Comparison of ENCODE assay signal across 8 cellular contexts in genomic region chr7:100427762-100428198, GRCh38. TPM values are rescaled to one million over a fixed set of nuclear protein-coding genes. Genes with fewer than 3 reads are reported as not detected.
A peak's percentile ranks its signal among the peaks of the same experiment; 100 is the strongest.
DNase-seq lines count a peak whose midpoint lies in the region; ATAC-seq, FAIRE-seq and TF ChIP-seq lines count a peak whose summit lies in the region.

No MANE protein-coding gene starts in this region.

- H3K36me3 ChIP-seq in HCT116 (ENCODE audit: control insufficient read depth in 1 of 2, insufficient read depth in 2 of 2, low read length in 2 of 2) (peaks cover 0 to 17% of the 10 kb centered on the region in 2 experiments; a peak in 1 of 4 replicates), skeletal muscle satellite cell (ENCODE audit: insufficient read depth, low read length) (peaks cover 24% of the 10 kb centered on the region)

- H3K27ac Mint-ChIP-seq in activated CD8-positive, alpha-beta T cell treated with anti-CD3 and anti-CD28 coated beads, Interleukin-2, amount 10 ng/mL, durations not matched to agents 7 days and 5 days, result peak overlapping the region; percentile 100

- TF ChIP-seq CTCF in HCT116 (IDR thresholded peaks at IDR 0.05 in 2 of 3, conservative IDR thresholded peaks at IDR 0.05 in 1 of 3; ENCODE audit: borderline replicate concordance in 1 of 3, insufficient read depth in 1 of 3, low read depth in 2 of 3, low read length in 2 of 3) (no peak), GM10266 (IDR thresholded peaks at IDR 0.05; ENCODE audit: control insufficient read depth, insufficient read depth, low read depth, missing control alignments) (no peak)

- no peaks in the 10 kb centered on the region for H3K9me2 ChIP-seq in HCT116 (ENCODE audit: insufficient read depth)

- H3K27ac ChIP-seq in HCT116 (ENCODE audit: low read depth, low read length), result peak overlapping the region; percentile 99

- H3K4me1 ChIP-seq in HCT116 (ENCODE audit: control insufficient read depth in 1 of 2, insufficient read depth in 2 of 2, low read length in 2 of 2) (peaks cover 0 to 42% of the 10 kb centered on the region in 2 experiments), skeletal muscle satellite cell (ENCODE audit: control insufficient read depth, insufficient read depth, low read length) (peaks cover 28% of the 10 kb centered on the region)

- RAD21 ChIA-PET in HCT116 (lab: Charles Lee; ENCODE audit: low non-redundant PET in 1 of 2, low total read pairs in 2 of 2, uncharacterized antibody in 2 of 2, unreplicated experiment in 2 of 2), result no interaction called here

- FAIRE-seq in urothelium cell line (lab: Jason Lieb, UNC), result no peak

- no TSS peak for BruUV-seq in HCT116 (replicated peaks; lab: Mats Ljungman, UMichigan)

- H3K9me3 Mint-ChIP-seq in activated CD8-positive, alpha-beta T cell treated with anti-CD3 and anti-CD28 coated beads, Interleukin-2, amount 10 ng/mL, durations not matched to agents 7 days and 5 days (ENCODE audit: insufficient read depth), result peaks cover 3% of the 10 kb centered on the region

- no peaks in the 10 kb centered on the region for H4K20me1 ChIP-seq in HCT116 (ENCODE audit: insufficient read depth)

- H3K4me3 Mint-ChIP-seq in activated CD8-positive, alpha-beta T cell treated with anti-CD3 and anti-CD28 coated beads, Interleukin-2, amount 10 ng/mL, durations not matched to agents 7 days and 5 days, result peak overlapping the region; percentile 98

- H3K9me3 ChIP-seq in HCT116 (ENCODE audit: control insufficient read depth in 1 of 2, insufficient read depth in 1 of 2, low read depth in 1 of 2, low read length in 2 of 2) (no peaks in the 10 kb centered on the region), skeletal muscle satellite cell (replicated peaks; ENCODE audit: low read length) (no peaks in the 10 kb centered on the region)

- intact Hi-C loops in HCT116 (cut with micrococcal nuclease) (no loop called here), left ventricle myocardium superior (cut with micrococcal nuclease) (no loop called here)

- DNase-seq in HCT116 (ENCODE audit: low read depth, low spot score), result no peak
- no peak for DNase-seq in activated CD8-positive, alpha-beta T cell treated with anti-CD3 and anti-CD28 coated beads, Interleukin-2, amount 10 ng/mL, durations not matched to agents 7 days and 5 days
- DNase-seq in left ventricle myocardium superior, result peak; percentile 39
- no peak for DNase-seq in urothelium cell line (ENCODE audit: low spot score)
- no peak for DNase-seq in amniotic stem cell (lab: John Stamatoyannopoulos, UW)
- DNase-seq in GM10266 (ENCODE audit: extremely low spot score), result no peak
- no peak for DNase-seq in SKM-1 treated with dmso at 0.1 percent for 144 hours (lab: John Stamatoyannopoulos, UW; ENCODE audit: unreplicated experiment)

- H3K79me2 ChIP-seq in HCT116 (ENCODE audit: insufficient read depth, low read length), result peaks cover 32% of the 10 kb centered on the region

- H2AFZ ChIP-seq in HCT116 (ENCODE audit: low read depth, low read length, poor library complexity, severe bottlenecking), result no peak overlapping the region

- POLR2A ChIA-PET in HCT116 (lab: Charles Lee), result interaction anchor here (0.7 to 2.5 kb wide), 10 partner anchors 8 to 279 kb away, joined by 3 to 15 read pairs (median 6); partner anchors contain the start of genes FBXO24, LAMTOR4, LRCH4 and TSC22D4
- POLR2A ChIA-PET in activated CD8-positive, alpha-beta T cell treated with anti-CD3 and anti-CD28 coated beads, Interleukin-2, amount 10 ng/mL, durations not matched to agents 7 days and 5 days (lab: Charles Lee), result interaction anchor here (0.6 to 2.2 kb wide), 11 partner anchors 7 to 326 kb away, joined by 3 to 15 read pairs (median 6); partner anchors contain the start of genes AGFG2, AP4M1 and MCM7

- H3K9ac ChIP-seq in HCT116 (ENCODE audit: low read length) (no peak overlapping the region), skeletal muscle satellite cell (ENCODE audit: low read depth, low read length) (no peak overlapping the region)

- ATAC-seq in HCT116, result no peak
- no peak for ATAC-seq in activated CD8-positive, alpha-beta T cell treated with anti-CD3 and anti-CD28 coated beads, Interleukin-2, amount 10 ng/mL, durations not matched to agents 7 days and 5 days
- ATAC-seq in left ventricle myocardium superior, result no peak

- no peak for TF ChIP-seq RAD21 in HCT116 (IDR thresholded peaks at IDR 0.05; ENCODE audit: low read depth)

- peaks cover 6% of the 10 kb centered on the region for H3K27me3 Mint-ChIP-seq in activated CD8-positive, alpha-beta T cell treated with anti-CD3 and anti-CD28 coated beads, Interleukin-2, amount 10 ng/mL, durations not matched to agents 7 days and 5 days (ENCODE audit: low read depth)

- peak overlapping the region; percentile 89; the same call in 1 of the 2 replicates for H3K4me2 ChIP-seq in HCT116 (ENCODE audit: low read length)
- H3K4me2 ChIP-seq in skeletal muscle satellite cell (ENCODE audit: low read length), result peak overlapping the region; percentile 98

- CTCF ChIA-PET in HCT116 (lab: Charles Lee), result interaction anchor here (0.7 to 2.6 kb wide), 4 partner anchors 20 to 52 kb away, joined by 3 to 12 read pairs (median 4); partner anchors contain the start of gene TSC22D4
- CTCF ChIA-PET in activated CD8-positive, alpha-beta T cell treated with anti-CD3 and anti-CD28 coated beads, Interleukin-2, amount 10 ng/mL, durations not matched to agents 7 days and 5 days (lab: Charles Lee), result interaction anchor here (0.7 to 2.2 kb wide), 9 partner anchors 9 to 299 kb away, joined by 3 to 17 read pairs (median 4); no protein-coding TSS in a partner anchor

- no peak for TF ChIP-seq POLR2A in HCT116 (IDR thresholded peaks at IDR 0.05; ENCODE audit: borderline replicate concordance, extremely low read depth, insufficient read depth, insufficient read length)

- peaks cover 33% of the 10 kb centered on the region for H3K36me3 Mint-ChIP-seq in activated CD8-positive, alpha-beta T cell treated with anti-CD3 and anti-CD28 coated beads, Interleukin-2, amount 10 ng/mL, durations not matched to agents 7 days and 5 days (ENCODE audit: low read depth)

- H3K4me1 Mint-ChIP-seq in activated CD8-positive, alpha-beta T cell treated with anti-CD3 and anti-CD28 coated beads, Interleukin-2, amount 10 ng/mL, durations not matched to agents 7 days and 5 days (ENCODE audit: low read depth), result peaks cover 30% of the 10 kb centered on the region

- no peaks in the 10 kb centered on the region for H3K27me3 ChIP-seq in HCT116 (ENCODE audit: insufficient read depth, low read length)
- H3K27me3 ChIP-seq in skeletal muscle satellite cell (ENCODE audit: control insufficient read depth, insufficient read depth, low read length), result no peaks in the 10 kb centered on the region

- no peak overlapping the region for H3K4me3 ChIP-seq in HCT116 (replicated peaks in 1 of 2; ENCODE audit: low read depth in 1 of 2, low read length in 2 of 2)
- H3K4me3 ChIP-seq in skeletal muscle satellite cell (ENCODE audit: low read length), result peak overlapping the region; percentile 90

TF ChIP-seq in HCT116, 20 proteins besides CTCF, POLR2A, EP300 and RAD21:
- no peak for TF ChIP-seq EZH2 (IDR thresholded peaks at IDR 0.05)
- no peak for TF ChIP-seq EZH2phosphoT487 (IDR thresholded peaks at IDR 0.05; ENCODE audit: borderline replicate concordance)
- TF ChIP-seq FOSL1 (IDR thresholded peaks at IDR 0.05; ENCODE audit: low read depth), result no peak

RNA-seq across cellular contexts. Expression of gene ZCWPW1, which starts 0.7 kb away (rescaled TPM):
- total RNA-seq in HCT116 (2021; ENCODE audit: unreplicated experiment), result 1.5 TPM
- 1.5 and 1.8 TPM in 2 replicates for polyA plus RNA-seq in HCT116 (2012)
- 1 to 10 TPM; 2.6 to 2.8 TPM for total RNA-seq in activated CD8-positive, alpha-beta T cell treated with anti-CD3 and anti-CD28 coated beads, Interleukin-2, amount 10 ng/mL, durations not matched to agents 7 days and 5 days
- 4.2 TPM for total RNA-seq in left ventricle myocardium superior
- total RNA-seq in skeletal muscle satellite cell (2012; rRNA removed), result 0.66 and 1.0 TPM in 2 replicates

RNA-seq across cellular contexts. Expression of gene MEPCE, which starts 1.9 kb away (rescaled TPM):
- total RNA-seq in HCT116 (2021; ENCODE audit: unreplicated experiment) (44.4 TPM), left ventricle myocardium superior (25.8 TPM)
- polyA plus RNA-seq in HCT116 (2012), result 47.4 and 51.6 TPM in 2 replicates
- 10 to 100 TPM; 40.4 to 45.4 TPM for total RNA-seq in activated CD8-positive, alpha-beta T cell treated with anti-CD3 and anti-CD28 coated beads, Interleukin-2, amount 10 ng/mL, durations not matched to agents 7 days and 5 days
- total RNA-seq in skeletal muscle satellite cell (2012; rRNA removed), result 26.6 and 40.6 TPM in 2 replicates

RNA-seq across cellular contexts. Expression of gene PPP1R35, which starts 8.5 kb away (rescaled TPM):
- 68.7 TPM for total RNA-seq in HCT116 (2021; ENCODE audit: unreplicated experiment)
- 59.9 and 65.2 TPM in 2 replicates for polyA plus RNA-seq in HCT116 (2012)
- 10 to 100 TPM; 84.0 to 90.1 TPM for total RNA-seq in activated CD8-positive, alpha-beta T cell treated with anti-CD3 and anti-CD28 coated beads, Interleukin-2, amount 10 ng/mL, durations not matched to agents 7 days and 5 days
- total RNA-seq in left ventricle myocardium superior, result 10.3 TPM
- 11.8 and 12.7 TPM in 2 replicates for total RNA-seq in skeletal muscle satellite cell (2012; rRNA removed)

RNA-seq across cellular contexts. Expression of gene SPACDR, which starts 36.3 kb away (rescaled TPM):
- total RNA-seq in HCT116 (2021; ENCODE audit: unreplicated experiment), result 1.7 TPM
- polyA plus RNA-seq in HCT116 (2012), result 1.1 TPM in 2 replicates
- total RNA-seq in activated CD8-positive, alpha-beta T cell treated with anti-CD3 and anti-CD28 coated beads, Interleukin-2, amount 10 ng/mL, durations not matched to agents 7 days and 5 days, result 1 to 10 TPM; 2.7 to 3.6 TPM
- total RNA-seq in left ventricle myocardium superior, result 0.32 TPM
- 0.51 and 1.1 TPM in 2 replicates for total RNA-seq in skeletal muscle satellite cell (2012; rRNA removed)

RNA-seq across cellular contexts. Expression of gene TSC22D4, which starts 51.2 kb away (rescaled TPM):
- total RNA-seq in HCT116 (2021; ENCODE audit: unreplicated experiment) (36.9 TPM), left ventricle myocardium superior (51.1 TPM)
- polyA plus RNA-seq in HCT116 (2012), result 24.9 and 27.4 TPM in 2 replicates
- total RNA-seq in activated CD8-positive, alpha-beta T cell treated with anti-CD3 and anti-CD28 coated beads, Interleukin-2, amount 10 ng/mL, durations not matched to agents 7 days and 5 days, result 100 to 1,000 TPM; 129 to 132 TPM
- total RNA-seq in skeletal muscle satellite cell (2012; rRNA removed), result 34.5 and 41.9 TPM in 2 replicates
